ENCODE assay signal across 3 cellular contexts in genomic region chrX:96841866-96842265, GRCh38. TPM values are rescaled to one million over a fixed set of nuclear protein-coding genes. Genes with fewer than 3 reads are reported as not detected.
"Had no signal": no experiment of that assay in that cellular context is flagged by ENCODE, and none has a peak within 500 bp of the region (broad histone marks: within the 10 kb centered on the region; RNA-seq: fewer than 3 reads in every experiment).

No MANE protein-coding gene starts in this region.

RNA-seq across cellular contexts. Expression of gene RPA4, which starts 41.8 kb away (rescaled TPM):
- total RNA-seq: left ventricle myocardium inferior, myocyte had no signal
- polyA plus RNA-seq: neural cell had no signal
